34 cellular contexts compared by ENCODE assay signal in genomic region chr15:79675982-79676381, GRCh38.
DNase-seq lines count a peak whose midpoint lies in the region; TF ChIP-seq lines count a peak whose summit lies in the region.
"Had no signal": no experiment of that assay in that cellular context is flagged by ENCODE, and none has a peak within 500 bp of the region (broad histone marks: within the 10 kb centered on the region; RNA-seq: fewer than 3 reads in every experiment).

No MANE protein-coding gene starts in this region.

- H2BK5ac ChIP-seq in neuronal stem cell (ENCODE audit: low read length) = no peak overlapping the region

- H3K27me3 ChIP-seq in neuronal stem cell (ENCODE audit: control insufficient read depth in 3 of 3, insufficient read depth in 3 of 3, low read depth in 1 of 3, low read length in 3 of 3) = no peaks in the 10 kb centered on the region
- H3K27me3 ChIP-seq: foreskin keratinocyte, SJSA1, tibial artery, vagina had no signal

- no peak overlapping the region for H4K8ac ChIP-seq in neuronal stem cell (ENCODE audit: low read depth, low read length)

- intact Hi-C loops in activated T-helper 2 cell treated with anti-CD3 and anti-CD28 coated beads, Interferon-gamma antibody, Interleukin-2, Interleukin-4, amounts not matched to agents 10 μg/mL and 5 μg/mL and 100 μg/mL, durations not matched to agents 14 hours and 24 hours and 36 hours (cut with micrococcal nuclease) = no loop called here

- H3K36me3 Mint-ChIP-seq in activated T-helper 2 cell treated with anti-CD3 and anti-CD28 coated beads, Interferon-gamma antibody, Interleukin-2, Interleukin-4, amounts not matched to agents 10 μg/mL and 5 μg/mL and 100 μg/mL, durations not matched to agents 14 hours and 24 hours and 36 hours (ENCODE audit: low read depth) = no peaks in the 10 kb centered on the region
- H3K36me3 Mint-ChIP-seq: activated CD8-positive, alpha-beta memory T cell treated with anti-CD3 and anti-CD28 coated beads, Interleukin-2, amount 10 ng/mL, durations not matched to agents 7 days and 5 days; CD14-positive monocyte; IgD-negative memory B cell; mesothelial cell of epicardium; naive B cell had no signal

- H3K4ac ChIP-seq in neuronal stem cell (ENCODE audit: low read length) = no peak overlapping the region

- peaks cover 6 to 11% of the 10 kb centered on the region in 2 donors for H3K4me1 ChIP-seq in neuronal stem cell (ENCODE audit: control insufficient read depth in 2 of 2, insufficient read depth in 1 of 2, low read depth in 1 of 2, low read length in 2 of 2)
- H3K4me1 ChIP-seq: heart left ventricle, prostate gland, vagina had no signal

- H3K4me3 ChIP-seq in GM12864 (ENCODE audit: low read depth, low read length) = no peak overlapping the region
- H3K4me3 ChIP-seq in fibroblast of mammary gland (ENCODE audit: control insufficient read depth, low read depth, low read length) = no peak overlapping the region
- H3K4me3 ChIP-seq in neuronal stem cell (ENCODE audit: low read length in 2 of 2) = no peak overlapping the region
- H3K4me3 ChIP-seq: GM12878, heart left ventricle, prostate gland, SJSA1, tibial artery, vagina had no signal

- H3K23ac ChIP-seq in neuronal stem cell (ENCODE audit: low read depth, low read length, poor library complexity) = no peak overlapping the region

- no CpG with 5 or more reads among the region's 5 CpGs for WGBS in neuronal stem cell (ENCODE audit: extremely low coverage in 2 of 2, insufficient read length in 2 of 2, insufficient replicate concordance in 1 of 2), 2 donors

- H2AFZ ChIP-seq in neuronal stem cell (ENCODE audit: low read length) = no peak overlapping the region

- no peak overlapping the region for H2BK120ac ChIP-seq in neuronal stem cell (ENCODE audit: low read depth, low read length)

- H3K4me3 Mint-ChIP-seq in activated T-helper 2 cell treated with anti-CD3 and anti-CD28 coated beads, Interferon-gamma antibody, Interleukin-2, Interleukin-4, amounts not matched to agents 10 μg/mL and 5 μg/mL and 100 μg/mL, durations not matched to agents 14 hours and 24 hours and 36 hours (ENCODE audit: low read depth) = no peak overlapping the region
- H3K4me3 Mint-ChIP-seq: activated B cell treated with CpG ODN at 0.5 μM for 24 hours; activated CD8-positive, alpha-beta memory T cell treated with anti-CD3 and anti-CD28 coated beads, Interleukin-2, amount 10 ng/mL, durations not matched to agents 7 days and 5 days; activated naive CD8-positive, alpha-beta T cell treated with anti-CD3 and anti-CD28 coated beads, Interleukin-2, amount 50 U/mL, for 24 hours; CD14-positive monocyte; dendritic cell treated with granulocyte-macrophage colony-stimulating factor and Interleukin-4, amounts not matched to agents 40 ng/mL and 50 ng/mL, for 4 days; mesothelial cell of epicardium; naive B cell had no signal

- no peaks in the 10 kb centered on the region for H3K9me3 Mint-ChIP-seq in activated T-helper 2 cell treated with anti-CD3 and anti-CD28 coated beads, Interferon-gamma antibody, Interleukin-2, Interleukin-4, amounts not matched to agents 10 μg/mL and 5 μg/mL and 100 μg/mL, durations not matched to agents 14 hours and 24 hours and 36 hours
- H3K9me3 Mint-ChIP-seq: activated B cell treated with CpG ODN at 0.5 μM for 24 hours; activated naive CD8-positive, alpha-beta T cell treated with anti-CD3 and anti-CD28 coated beads, Interleukin-2, amount 50 U/mL, for 24 hours; CD14-positive monocyte; dendritic cell treated with granulocyte-macrophage colony-stimulating factor and Interleukin-4, amounts not matched to agents 40 ng/mL and 50 ng/mL, for 4 days; IgD-negative memory B cell had no signal

- H3K27me3 Mint-ChIP-seq in activated T-helper 2 cell treated with anti-CD3 and anti-CD28 coated beads, Interferon-gamma antibody, Interleukin-2, Interleukin-4, amounts not matched to agents 10 μg/mL and 5 μg/mL and 100 μg/mL, durations not matched to agents 14 hours and 24 hours and 36 hours (ENCODE audit: low read depth) = peaks cover 5% of the 10 kb centered on the region

- DNase-seq in GM12864 (ENCODE audit: low read depth) = no peak
- peak; percentile 6 for DNase-seq in LHCN-M2 (ENCODE audit: low read depth)
- DNase-seq in fibroblast of mammary gland (ENCODE audit: low read depth) = peak; percentile 15
- no peak for DNase-seq in NCI-H2171 (lab: John Stamatoyannopoulos, UW)
- DNase-seq in NCI-H82 (lab: John Stamatoyannopoulos, UW) = no peak
- DNase-seq in neuronal stem cell (ENCODE audit: low spot score) = no peak
- DNase-seq in activated T-helper 2 cell treated with anti-CD3 and anti-CD28 coated beads, Interferon-gamma antibody, Interleukin-2, Interleukin-4, amounts not matched to agents 10 μg/mL and 5 μg/mL and 100 μg/mL, durations not matched to agents 14 hours and 24 hours and 36 hours (ENCODE audit: low spot score) = no peak
- DNase-seq: activated B cell treated with CpG ODN at 0.5 μM for 24 hours; activated CD4-positive, alpha-beta T cell treated with anti-CD3 and anti-CD28 coated beads, Interleukin-2, amount 50 U/mL, for 1 hour; activated CD8-positive, alpha-beta memory T cell treated with anti-CD3 and anti-CD28 coated beads, Interleukin-2, amount 10 ng/mL, durations not matched to agents 7 days and 5 days; activated naive CD4-positive, alpha-beta T cell; activated naive CD8-positive, alpha-beta T cell treated with anti-CD3 and anti-CD28 coated beads, Interleukin-2, amount 50 U/mL, for 24 hours; activated T-cell treated with anti-CD3 and anti-CD28 coated beads, Interleukin-2, amount 50 U/mL, for 48 hours; caudate nucleus; foreskin keratinocyte; heart left ventricle; kidney; left ventricle myocardium superior; naive B cell; NCI-H146; NCI-H446; NCI-H774; nucleus accumbens; RPMI8226; stimulated activated CD4-positive, alpha-beta T cell treated with anti-CD3 and anti-CD28 coated beads, Interleukin-4, amount 100 ng/mL, for 24 hours; tibial artery had no signal

- H3K9ac ChIP-seq in neuronal stem cell (ENCODE audit: low read depth, low read length, poor library complexity) = no peak overlapping the region

- H3K4me2 ChIP-seq in neuronal stem cell (ENCODE audit: insufficient read depth, low read length, poor library complexity, severe bottlenecking) = no peak overlapping the region

- H4K91ac ChIP-seq in neuronal stem cell (ENCODE audit: low read depth, low read length, poor library complexity) = no peak overlapping the region

- no peaks in the 10 kb centered on the region for H3K36me3 ChIP-seq in neuronal stem cell (replicated peaks in 1 of 2; ENCODE audit: control insufficient read depth in 2 of 2, insufficient read depth in 2 of 2, low read length in 2 of 2)
- H3K36me3 ChIP-seq: heart left ventricle, prostate gland, SJSA1, tibial artery, vagina had no signal

- H3K9me3 ChIP-seq in neuronal stem cell (replicated peaks in 1 of 2; ENCODE audit: control insufficient read depth in 2 of 2, insufficient read depth in 1 of 2, low read depth in 1 of 2, low read length in 2 of 2) = no peaks in the 10 kb centered on the region
- H3K9me3 ChIP-seq: heart left ventricle, prostate gland, SJSA1, tibial artery, vagina had no signal

- peak; percentile 40 for TF ChIP-seq CTCF in GM12864 (IDR thresholded peaks at IDR 0.05; ENCODE audit: low read depth, low read length, missing control alignments)
- TF ChIP-seq CTCF in fibroblast of mammary gland (conservative IDR thresholded peaks at IDR 0.05; ENCODE audit: control insufficient read depth, insufficient read depth, low read depth, low read length) = no peak

- H3K27ac ChIP-seq in neuronal stem cell (replicated peaks; ENCODE audit: low read length) = no peak overlapping the region
- H3K27ac ChIP-seq: foreskin keratinocyte, heart left ventricle, prostate gland, SJSA1, tibial artery, vagina had no signal

- H3K4me1 Mint-ChIP-seq in activated T-helper 2 cell treated with anti-CD3 and anti-CD28 coated beads, Interferon-gamma antibody, Interleukin-2, Interleukin-4, amounts not matched to agents 10 μg/mL and 5 μg/mL and 100 μg/mL, durations not matched to agents 14 hours and 24 hours and 36 hours (ENCODE audit: low read depth) = peaks cover 7% of the 10 kb centered on the region
- H3K4me1 Mint-ChIP-seq: CD14-positive monocyte, naive B cell had no signal

- no peak overlapping the region for H3K14ac ChIP-seq in neuronal stem cell (ENCODE audit: low read length)

- no peak overlapping the region for H3K18ac ChIP-seq in neuronal stem cell (ENCODE audit: low read length)

- no peak overlapping the region for H2BK15ac ChIP-seq in neuronal stem cell (ENCODE audit: low read length)

- H3K27ac Mint-ChIP-seq in activated T-helper 2 cell treated with anti-CD3 and anti-CD28 coated beads, Interferon-gamma antibody, Interleukin-2, Interleukin-4, amounts not matched to agents 10 μg/mL and 5 μg/mL and 100 μg/mL, durations not matched to agents 14 hours and 24 hours and 36 hours = no peak overlapping the region
- H3K27ac Mint-ChIP-seq: activated B cell treated with CpG ODN at 0.5 μM for 24 hours; activated CD8-positive, alpha-beta memory T cell treated with anti-CD3 and anti-CD28 coated beads, Interleukin-2, amount 10 ng/mL, durations not matched to agents 7 days and 5 days; activated naive CD8-positive, alpha-beta T cell treated with anti-CD3 and anti-CD28 coated beads, Interleukin-2, amount 50 U/mL, for 24 hours; dendritic cell treated with granulocyte-macrophage colony-stimulating factor and Interleukin-4, amounts not matched to agents 40 ng/mL and 50 ng/mL, for 4 days; IgD-negative memory B cell; mesothelial cell of epicardium; naive B cell had no signal

- H2AK5ac ChIP-seq in neuronal stem cell (ENCODE audit: low read depth, low read length) = no peak overlapping the region

- no peaks in the 10 kb centered on the region for H3K79me1 ChIP-seq in neuronal stem cell (ENCODE audit: low read depth, low read length)

- H2BK12ac ChIP-seq in neuronal stem cell (ENCODE audit: low read length) = no peak overlapping the region

Comparison
In these comparisons a context has a peak if more than half of its experiments do, and no peak if none do; other contexts are left out.
1. DNase-seq: peak in LHCN-M2 (single experiment) and fibroblast of mammary gland (single experiment); none in GM12864 (single experiment), NCI-H2171 (single experiment), NCI-H82 (single experiment), neuronal stem cell (single experiment) and activated T-helper 2 cell treated with anti-CD3 and anti-CD28 coated beads, Interferon-gamma antibody, Interleukin-2, Interleukin-4, amounts not matched to agents 10 μg/mL and 5 μg/mL and 100 μg/mL, durations not matched to agents 14 hours and 24 hours and 36 hours (single experiment).